9 cellular contexts compared by ENCODE assay signal in genomic region chr6:142551145-142551811, GRCh38.
A peak's percentile ranks its signal among the peaks of the same experiment; 100 is the strongest.
DNase-seq lines count a peak whose midpoint lies in the region.
"Had no signal": no experiment of that assay in that cellular context is flagged by ENCODE, and none has a peak within 500 bp of the region (broad histone marks: within the 10 kb centered on the region; RNA-seq: fewer than 3 reads in every experiment).

No MANE protein-coding gene starts in this region.

- intact Hi-C loops in activated T-helper 1 cell treated with anti-CD3 and anti-CD28 coated beads, Interleukin-12 subunit alpha, Interleukin-12 subunit beta, Interleukin-2, Interleukin-4 antibody, amounts not matched to agents 30 ng/mL and 10 ng/mL and 1 ng/mL, durations not matched to agents 14 hours and 24 hours and 36 hours (cut with micrococcal nuclease), result no loop called here

- peaks cover 5% of the 10 kb centered on the region for H3K9me3 Mint-ChIP-seq in activated T-helper 1 cell treated with anti-CD3 and anti-CD28 coated beads, Interleukin-12 subunit alpha, Interleukin-12 subunit beta, Interleukin-2, Interleukin-4 antibody, amounts not matched to agents 30 ng/mL and 10 ng/mL and 1 ng/mL, durations not matched to agents 14 hours and 24 hours and 36 hours
- no peaks in the 10 kb centered on the region for H3K9me3 Mint-ChIP-seq in T-helper 2 cell treated with Interferon-gamma antibody and Interleukin-4, amounts not matched to agents 5 μg/mL and 100 μg/mL, for 36 hours
- H3K9me3 Mint-ChIP-seq: brain had no signal

- peaks cover 21% of the 10 kb centered on the region for H3K4me1 Mint-ChIP-seq in activated T-helper 1 cell treated with anti-CD3 and anti-CD28 coated beads, Interleukin-12 subunit alpha, Interleukin-12 subunit beta, Interleukin-2, Interleukin-4 antibody, amounts not matched to agents 30 ng/mL and 10 ng/mL and 1 ng/mL, durations not matched to agents 14 hours and 24 hours and 36 hours (ENCODE audit: low read depth)
- H3K4me1 Mint-ChIP-seq in T-helper 2 cell treated with Interferon-gamma antibody and Interleukin-4, amounts not matched to agents 5 μg/mL and 100 μg/mL, for 36 hours (ENCODE audit: low read depth), result no peaks in the 10 kb centered on the region

- no peaks in the 10 kb centered on the region for H3K27me3 Mint-ChIP-seq in activated T-helper 1 cell treated with anti-CD3 and anti-CD28 coated beads, Interleukin-12 subunit alpha, Interleukin-12 subunit beta, Interleukin-2, Interleukin-4 antibody, amounts not matched to agents 30 ng/mL and 10 ng/mL and 1 ng/mL, durations not matched to agents 14 hours and 24 hours and 36 hours (ENCODE audit: insufficient read depth)
- peaks cover 6% of the 10 kb centered on the region for H3K27me3 Mint-ChIP-seq in T-helper 2 cell treated with Interferon-gamma antibody and Interleukin-4, amounts not matched to agents 5 μg/mL and 100 μg/mL, for 36 hours (ENCODE audit: low read depth)
- H3K27me3 Mint-ChIP-seq: brain had no signal

- DNase-seq in AG08395 (ENCODE audit: low spot score) (peak; percentile 33), NCI-H2107 treated with DMSO at 0.1 percent for 48 hours (lab: John Stamatoyannopoulos, UW; ENCODE audit: unreplicated experiment) (peak; percentile 19), mucosa of gallbladder (ENCODE audit: low spot score) (peak; percentile 26), NCI-H748 treated with DMSO at 0.1 percent for 48 hours (lab: John Stamatoyannopoulos, UW) (no peak), NCI-H1436 (lab: John Stamatoyannopoulos, UW) (no peak), NCI-H187 treated with DMSO at 0.1 percent for 48 hours (lab: John Stamatoyannopoulos, UW) (no peak)
- peak; percentile 6 for DNase-seq in activated T-helper 1 cell treated with anti-CD3 and anti-CD28 coated beads, Interleukin-12 subunit alpha, Interleukin-12 subunit beta, Interleukin-2, Interleukin-4 antibody, amounts not matched to agents 30 ng/mL and 10 ng/mL and 1 ng/mL, durations not matched to agents 14 hours and 24 hours and 36 hours (ENCODE audit: low spot score)
- DNase-seq in T-helper 2 cell treated with Interferon-gamma antibody and Interleukin-4, amounts not matched to agents 5 μg/mL and 100 μg/mL, for 36 hours (ENCODE audit: low spot score), result no peak

- H3K4me3 Mint-ChIP-seq in activated T-helper 1 cell treated with anti-CD3 and anti-CD28 coated beads, Interleukin-12 subunit alpha, Interleukin-12 subunit beta, Interleukin-2, Interleukin-4 antibody, amounts not matched to agents 30 ng/mL and 10 ng/mL and 1 ng/mL, durations not matched to agents 14 hours and 24 hours and 36 hours, result no peak overlapping the region
- no peak overlapping the region for H3K4me3 Mint-ChIP-seq in T-helper 2 cell treated with Interferon-gamma antibody and Interleukin-4, amounts not matched to agents 5 μg/mL and 100 μg/mL, for 36 hours
- H3K4me3 Mint-ChIP-seq: brain had no signal

- no peak overlapping the region for H3K27ac Mint-ChIP-seq in activated T-helper 1 cell treated with anti-CD3 and anti-CD28 coated beads, Interleukin-12 subunit alpha, Interleukin-12 subunit beta, Interleukin-2, Interleukin-4 antibody, amounts not matched to agents 30 ng/mL and 10 ng/mL and 1 ng/mL, durations not matched to agents 14 hours and 24 hours and 36 hours
- no peak overlapping the region for H3K27ac Mint-ChIP-seq in T-helper 2 cell treated with Interferon-gamma antibody and Interleukin-4, amounts not matched to agents 5 μg/mL and 100 μg/mL, for 36 hours
- H3K27ac Mint-ChIP-seq: brain had no signal

- H3K36me3 Mint-ChIP-seq in activated T-helper 1 cell treated with anti-CD3 and anti-CD28 coated beads, Interleukin-12 subunit alpha, Interleukin-12 subunit beta, Interleukin-2, Interleukin-4 antibody, amounts not matched to agents 30 ng/mL and 10 ng/mL and 1 ng/mL, durations not matched to agents 14 hours and 24 hours and 36 hours (ENCODE audit: low read depth), result peaks cover 3% of the 10 kb centered on the region
- no peaks in the 10 kb centered on the region for H3K36me3 Mint-ChIP-seq in T-helper 2 cell treated with Interferon-gamma antibody and Interleukin-4, amounts not matched to agents 5 μg/mL and 100 μg/mL, for 36 hours (ENCODE audit: low read depth)
- H3K36me3 Mint-ChIP-seq: brain had no signal

Comparison
In these comparisons a context has a peak if more than half of its experiments do, and no peak if none do; other contexts are left out.
1. DNase-seq: peak in AG08395 (single experiment), NCI-H2107 treated with DMSO at 0.1 percent for 48 hours (single experiment), activated T-helper 1 cell treated with anti-CD3 and anti-CD28 coated beads, Interleukin-12 subunit alpha, Interleukin-12 subunit beta, Interleukin-2, Interleukin-4 antibody, amounts not matched to agents 30 ng/mL and 10 ng/mL and 1 ng/mL, durations not matched to agents 14 hours and 24 hours and 36 hours (single experiment) and mucosa of gallbladder (single experiment); none in NCI-H748 treated with DMSO at 0.1 percent for 48 hours (single experiment), T-helper 2 cell treated with Interferon-gamma antibody and Interleukin-4, amounts not matched to agents 5 μg/mL and 100 μg/mL, for 36 hours (single experiment), NCI-H1436 (single experiment) and NCI-H187 treated with DMSO at 0.1 percent for 48 hours (single experiment).